Comparison of ENCODE assay signal across 8 cellular contexts in genomic region chr10:48658243-48658888, GRCh38.
DNase-seq lines count a peak whose midpoint lies in the region; ATAC-seq, FAIRE-seq and TF ChIP-seq lines count a peak whose summit lies in the region.

No MANE protein-coding gene starts in this region.

- no peak for ATAC-seq in stimulated activated naive CD8-positive, alpha-beta T cell treated with anti-CD3 and anti-CD28 coated beads, Interleukin-15, Interleukin-2, amounts not matched to agents 100 U/mL and 50 U/mL, for 24 hours
- no peak for ATAC-seq in HG03442 (IDR thresholded peaks at IDR 0.05; ENCODE audit: unreplicated experiment)

- peak; percentile 96 for TF ChIP-seq CTCF in epithelial cell of esophagus (IDR thresholded peaks at IDR 0.05; ENCODE audit: insufficient read depth, low read depth, low read length, missing control alignments)

- DNase-seq in AML-193 (lab: John Stamatoyannopoulos, UW) (peak; percentile 38 to 55), H54 (ENCODE audit: insufficient read length, low spot score) (peak; percentile 47), NCI-H510A (lab: John Stamatoyannopoulos, UW) (peak; percentile 2), epithelial cell of esophagus (ENCODE audit: low read depth) (peak; percentile 69), middle frontal gyrus (ENCODE audit: extremely low spot score, low spot score) (peak; percentile 71)
- peak; percentile 80 for DNase-seq in activated CD8-positive, alpha-beta memory T cell treated with anti-CD3 and anti-CD28 coated beads for 24 hours
- peak; percentile 66 for DNase-seq in stimulated activated naive CD8-positive, alpha-beta T cell treated with anti-CD3 and anti-CD28 coated beads, Interleukin-15, Interleukin-2, amounts not matched to agents 100 U/mL and 50 U/mL, for 24 hours

- no peak overlapping the region for H3K4me3 ChIP-seq in epithelial cell of esophagus (ENCODE audit: low read length)

- FAIRE-seq in H54 (lab: Jason Lieb, UNC), result peak; percentile 48

- no peak for TF ChIP-seq POLR2A in H54 (IDR thresholded peaks at IDR 0.05; ENCODE audit: low read depth, low read length)

Comparison
In these comparisons a context has a peak if more than half of its experiments do, and no peak if none do; other contexts are left out.
1. DNase-seq: peak in every context shown above with its lines; median percentile 80 in activated CD8-positive, alpha-beta memory T cell treated with anti-CD3 and anti-CD28 coated beads for 24 hours; 71 in middle frontal gyrus; 69 in epithelial cell of esophagus; 66 in stimulated activated naive CD8-positive, alpha-beta T cell treated with anti-CD3 and anti-CD28 coated beads, Interleukin-15, Interleukin-2, amounts not matched to agents 100 U/mL and 50 U/mL, for 24 hours; 47 in H54; 46 in AML-193; 2 in NCI-H510A.